In genomic region chr3:10835406-10835805, GRCh38 we compare ENCODE assay signal across 23 cellular contexts. TPM values are rescaled to one million over a fixed set of nuclear protein-coding genes. Genes with fewer than 3 reads are reported as not detected.
DNase-seq lines count a peak whose midpoint lies in the region; ATAC-seq, FAIRE-seq and TF ChIP-seq lines count a peak whose summit lies in the region.
"Had no signal": no experiment of that assay in that cellular context is flagged by ENCODE, and none has a peak within 500 bp of the region (broad histone marks: within the 10 kb centered on the region; RNA-seq: fewer than 3 reads in every experiment).

No MANE protein-coding gene starts in this region.

- no peak overlapping the region for H2BK5ac ChIP-seq in H1 (ENCODE audit: low read depth, low read length)

- H3K9me2 ChIP-seq in Karpas-422 (replicated peaks; ENCODE audit: insufficient read depth, low read length) = no peaks in the 10 kb centered on the region

- POLR2A ChIA-PET in HepG2 (lab: Yijun Ruan, JAX) = no interaction called here
- POLR2A ChIA-PET in H1 (lab: Charles Lee; ENCODE audit: partially characterized antibody) = no interaction called here

- FAIRE-seq in HepG2 (lab: Jason Lieb, UNC) = no peak
- FAIRE-seq in H1 (lab: Jason Lieb, UNC) = no peak
- FAIRE-seq: kidney had no signal

- H2BK20ac ChIP-seq in H1 (ENCODE audit: low read length) = no peak overlapping the region

- H2AK5ac ChIP-seq in H1 (ENCODE audit: low read depth, low read length) = no peak overlapping the region

- DNase-seq in HepG2 (ENCODE audit: low spot score) = peak; percentile 7
- no peak for DNase-seq in right lobe of liver
- peak; percentile 61 for DNase-seq in Karpas-422
- DNase-seq in H1 (ENCODE audit: low read depth in 1 of 2, low spot score in 2 of 2) = peak in 1 of 2 experiments; percentile 49
- no peak for DNase-seq in thyroid gland
- DNase-seq in ecto neural progenitor cell (ENCODE audit: low spot score) = no peak
- DNase-seq in GOT3 (lab: John Stamatoyannopoulos, UW) = no peak
- no peak for DNase-seq in COLO829 (ENCODE audit: low spot score)
- DNase-seq: activated T-cell treated with anti-CD3 and anti-CD28 coated beads, Interleukin-2, amount 50 U/mL, for 48 hours; cerebellar nuclear complex; kidney; midbrain; naive thymus-derived CD4-positive, alpha-beta T cell; NCI-H146; NCI-H510A; occipital lobe; OCI-M1 had no signal

- TF ChIP-seq CTCF in HepG2 (CRISPR knock-in tag; IDR thresholded peaks at IDR 0.05) = peak; percentile 33; the same call in 1 of the 2 replicates
- no peak for TF ChIP-seq CTCF in right lobe of liver (IDR thresholded peaks at IDR 0.05)
- TF ChIP-seq CTCF in H1 (IDR thresholded peaks at IDR 0.05; ENCODE audit: control extremely low read depth in 1 of 3, insufficient read depth in 1 of 3, low read depth in 1 of 3, low read length in 3 of 3) = peak; percentile 56 to 68 (median 59)
- no peak for TF ChIP-seq CTCF in thyroid gland (IDR thresholded peaks at IDR 0.05)

- H2AFZ ChIP-seq in HepG2 (ENCODE audit: low read length) (no peak overlapping the region), Karpas-422 (ENCODE audit: low read length) (no peak overlapping the region), H1 (ENCODE audit: low read length) (no peak overlapping the region)

- H3K14ac ChIP-seq in H1 (ENCODE audit: insufficient read length) = no peak overlapping the region

- WGBS in HepG2 (ENCODE audit: low lambda C conversion rate) = 77% methylated on average over 8 of the region's 8 CpGs
- WGBS in right lobe of liver (ENCODE audit: insufficient coverage, low coverage, low lambda C conversion rate, missing lambda C conversion rate) = 65% methylated on average over 4 of the region's 8 CpGs
- 85% methylated on average over 8 of the region's 8 CpGs; no CpG with 5 or more reads in 1 of the 2 experiments for WGBS in H1 (ENCODE audit: extremely low coverage in 1 of 2, insufficient coverage in 1 of 2, insufficient read length in 1 of 2, insufficient replicate concordance in 2 of 2, low coverage in 1 of 2, low lambda C conversion rate in 2 of 2, missing lambda C conversion rate in 1 of 2), 2 experiments
- 69 to 70% methylated on average over 8 of the region's 8 CpGs for WGBS in thyroid gland, 2 donors

- H3K27me3 ChIP-seq in HepG2 (ENCODE audit: control insufficient read depth in 1 of 2, insufficient read depth in 2 of 2, low read length in 2 of 2) = no peaks in the 10 kb centered on the region
- H3K27me3 ChIP-seq in right lobe of liver = no peaks in the 10 kb centered on the region
- no peaks in the 10 kb centered on the region for H3K27me3 ChIP-seq in Karpas-422 (ENCODE audit: low read length)
- H3K27me3 ChIP-seq in H1 (replicated peaks in 1 of 4; ENCODE audit: control insufficient read depth in 3 of 4, extremely low read depth in 1 of 4, insufficient read depth in 3 of 4, low read length in 3 of 4) = no peaks in the 10 kb centered on the region; a peak in 1 of 7 replicates
- H3K27me3 ChIP-seq in thyroid gland = no peaks in the 10 kb centered on the region

- H3K79me1 ChIP-seq in H1 (ENCODE audit: low read depth, low read length) = no peaks in the 10 kb centered on the region

- TF ChIP-seq POLR2A in HepG2 (IDR thresholded peaks at IDR 0.05; ENCODE audit: insufficient read depth in 1 of 2, low read depth in 2 of 2, low read length in 2 of 2) (no peak), right lobe of liver (IDR thresholded peaks at IDR 0.05) (no peak), H1 (IDR thresholded peaks at IDR 0.05; ENCODE audit: control extremely low read depth in 1 of 2, low read depth in 2 of 2, low read length in 2 of 2) (no peak), thyroid gland (IDR thresholded peaks at IDR 0.05) (no peak)

- CTCF ChIA-PET in HepG2 (lab: Yijun Ruan, JAX; ENCODE audit: low intra/inter-chr PET ratio, low total read pairs) (no interaction called here), H1 (lab: Charles Lee; ENCODE audit: partially characterized antibody) (interaction anchor here (0.9 to 5.5 kb wide), 23 partner anchors 8 to 225 kb away, joined by 3 to 24 read pairs (median 5); no protein-coding TSS in a partner anchor)

- ATAC-seq in HepG2 = peak; percentile 44
- no peak for ATAC-seq in right lobe of liver
- ATAC-seq: naive thymus-derived CD4-positive, alpha-beta T cell had no signal

- no peaks in the 10 kb centered on the region for H3K4me1 ChIP-seq in HepG2 (ENCODE audit: insufficient read depth, low read length)
- H3K4me1 ChIP-seq in right lobe of liver = no peaks in the 10 kb centered on the region
- no peaks in the 10 kb centered on the region for H3K4me1 ChIP-seq in Karpas-422 (ENCODE audit: low read length)
- peaks cover 0 to 2% (median 0%) of the 10 kb centered on the region in 4 experiments; a peak in 1 of 7 replicates for H3K4me1 ChIP-seq in H1 (replicated peaks in 1 of 4; ENCODE audit: control insufficient read depth in 3 of 4, insufficient read depth in 4 of 4, low read length in 3 of 4)
- H3K4me1 ChIP-seq in thyroid gland = no peaks in the 10 kb centered on the region

- no peak overlapping the region for H3K4ac ChIP-seq in H1 (replicated peaks; ENCODE audit: insufficient read length, low read depth, low read length)

- H4K20me1 ChIP-seq in HepG2 (ENCODE audit: insufficient read depth, low read length) = no peaks in the 10 kb centered on the region
- no peaks in the 10 kb centered on the region for H4K20me1 ChIP-seq in Karpas-422 (ENCODE audit: insufficient read depth, low read depth, low read length)
- H4K20me1 ChIP-seq in H1 (replicated peaks in 1 of 2; ENCODE audit: control insufficient read depth in 1 of 2, insufficient read depth in 2 of 2, low read length in 2 of 2) = no peaks in the 10 kb centered on the region

- no peak overlapping the region for H4K91ac ChIP-seq in H1 (replicated peaks; ENCODE audit: insufficient read length, low read length)

- BruUV-seq in HepG2 (replicated peaks; lab: Mats Ljungman, UMichigan) = no TSS peak

- no peaks in the 10 kb centered on the region for H3K9me3 ChIP-seq in HepG2 (ENCODE audit: low read length)
- H3K9me3 ChIP-seq in right lobe of liver = no peaks in the 10 kb centered on the region
- H3K9me3 ChIP-seq in Karpas-422 (ENCODE audit: low read length) = no peaks in the 10 kb centered on the region
- no peaks in the 10 kb centered on the region for H3K9me3 ChIP-seq in H1 (ENCODE audit: insufficient read depth in 2 of 2, low read depth in 1 of 2, low read length in 1 of 2)
- no peaks in the 10 kb centered on the region for H3K9me3 ChIP-seq in thyroid gland
- H3K9me3 ChIP-seq: thoracic aorta had no signal

- no peak overlapping the region for H4K5ac ChIP-seq in H1 (ENCODE audit: insufficient read length, low read depth, low read length)

- TF ChIP-seq RAD21 in HepG2 (CRISPR knock-in tag; IDR thresholded peaks at IDR 0.05) = no peak
- TF ChIP-seq RAD21 in H1 (IDR thresholded peaks at IDR 0.05 in 1 of 2, conservative IDR thresholded peaks at IDR 0.05 in 1 of 2; ENCODE audit: low read depth in 2 of 2, low read length in 2 of 2) = peak; percentile 48 to 65

- 0 out of 2 replicates have a peak overlapping the region, but pooled peaks have one; percentile 68 for H2BK12ac ChIP-seq in H1 (ENCODE audit: low read depth, low read length)

- no peak overlapping the region for H4K8ac ChIP-seq in H1 (ENCODE audit: extremely low read depth, insufficient read depth, low read length)

- H3K4me3 ChIP-seq in HepG2 (replicated peaks in 1 of 3; ENCODE audit: insufficient read depth in 1 of 3, low read depth in 2 of 3, low read length in 3 of 3) (no peak overlapping the region), right lobe of liver (no peak overlapping the region), Karpas-422 (ENCODE audit: low read length) (no peak overlapping the region), H1 (ENCODE audit: extremely low read depth in 1 of 4, insufficient read depth in 2 of 4, low read depth in 3 of 4, low read length in 4 of 4) (no peak overlapping the region), thyroid gland (replicated peaks in 1 of 3) (no peak overlapping the region)
- H3K4me3 ChIP-seq: SK-N-MC, skin epidermis, thoracic aorta had no signal

- no peak overlapping the region for H3K4me2 ChIP-seq in HepG2 (ENCODE audit: low read depth, low read length)
- H3K4me2 ChIP-seq in Karpas-422 (ENCODE audit: low read depth, low read length, poor library complexity, severe bottlenecking) = no peak overlapping the region
- no peak overlapping the region for H3K4me2 ChIP-seq in H1 (ENCODE audit: insufficient read depth in 1 of 2, low read depth in 2 of 2, low read length in 2 of 2)
- H3K4me2 ChIP-seq: KMS-11 had no signal

- H3K9ac ChIP-seq in HepG2 (ENCODE audit: insufficient read depth, low read depth, low read length) = no peak overlapping the region
- H3K9ac ChIP-seq in Karpas-422 (ENCODE audit: low read length) = no peak overlapping the region
- no peak overlapping the region for H3K9ac ChIP-seq in H1 (replicated peaks in 1 of 4; ENCODE audit: extremely low read depth in 1 of 4, low read depth in 3 of 4, low read length in 3 of 4)
- H3K9ac ChIP-seq: KMS-11 had no signal

- H3K56ac ChIP-seq in H1 (replicated peaks; ENCODE audit: insufficient read length, low read depth, low read length) = no peak overlapping the region

- H2BK120ac ChIP-seq in H1 (replicated peaks; ENCODE audit: low read depth, low read length) = no peak overlapping the region

- H3K27ac ChIP-seq in HepG2 (ENCODE audit: extremely low read length, insufficient read depth, low read length) = no peak overlapping the region
- H3K27ac ChIP-seq in right lobe of liver = no peak overlapping the region
- H3K27ac ChIP-seq in Karpas-422 (ENCODE audit: low read length) = no peak overlapping the region
- H3K27ac ChIP-seq in H1 (ENCODE audit: low read depth, low read length) = no peak overlapping the region
- H3K27ac ChIP-seq in thyroid gland = no peak overlapping the region
- H3K27ac ChIP-seq: KMS-11, SK-N-MC, skin epidermis, thoracic aorta had no signal

- H3K79me2 ChIP-seq in HepG2 (ENCODE audit: insufficient read depth, low read length) = no peaks in the 10 kb centered on the region
- no peaks in the 10 kb centered on the region for H3K79me2 ChIP-seq in Karpas-422 (ENCODE audit: low read length)
- H3K79me2 ChIP-seq in H1 (ENCODE audit: control insufficient read depth in 1 of 2, insufficient read depth in 2 of 2, low read length in 2 of 2) = no peaks in the 10 kb centered on the region

- no peak overlapping the region for H3K18ac ChIP-seq in H1 (ENCODE audit: extremely low read depth, low read length)

- peaks cover 0 to 4% of the 10 kb centered on the region in 2 experiments; a peak in 1 of 5 replicates for H3K36me3 ChIP-seq in HepG2 (replicated peaks in 1 of 2; ENCODE audit: control insufficient read depth in 1 of 2, insufficient read depth in 2 of 2, low read length in 2 of 2)
- no peaks in the 10 kb centered on the region for H3K36me3 ChIP-seq in right lobe of liver
- H3K36me3 ChIP-seq in Karpas-422 (ENCODE audit: insufficient read depth, low read length) = no peaks in the 10 kb centered on the region
- H3K36me3 ChIP-seq in H1 (ENCODE audit: control insufficient read depth in 2 of 4, insufficient read depth in 4 of 4, low read length in 3 of 4) = no peaks in the 10 kb centered on the region
- H3K36me3 ChIP-seq in thyroid gland = no peaks in the 10 kb centered on the region
- H3K36me3 ChIP-seq: thoracic aorta had no signal

- in situ Hi-C loops in HepG2 (cut with HindIII; ENCODE audit: extremely low pct_ligation_motif_present, low pct_unique_long_range_greater_than_20kb) = no loop called here

- H3K23me2 ChIP-seq in H1 (ENCODE audit: low read depth, low read length) = no peaks in the 10 kb centered on the region

- intact Hi-C loops in HepG2 (cut with micrococcal nuclease; ENCODE audit: unreplicated experiment) = no loop called here
- intact Hi-C loops in right lobe of liver (cut with DNase I) = no loop called here
- intact Hi-C loops in thyroid gland (cut with DNase I) = no loop called here

- no peak for TF ChIP-seq EP300 in HepG2 (IDR thresholded peaks at IDR 0.05; ENCODE audit: low read depth in 2 of 2, low read length in 2 of 2)
- no peak for TF ChIP-seq EP300 in HepG2 (CRISPR knock-in tag; IDR thresholded peaks at IDR 0.05; ENCODE audit: borderline replicate concordance)
- TF ChIP-seq EP300 in H1 (IDR thresholded peaks at IDR 0.05; ENCODE audit: borderline replicate concordance in 1 of 2, low read depth in 2 of 2, low read length in 2 of 2) = no peak

- no peak overlapping the region for H2BK15ac ChIP-seq in H1 (ENCODE audit: low read length)

- no peak overlapping the region for H3K23ac ChIP-seq in H1 (ENCODE audit: insufficient read length)

RNA-seq across cellular contexts. Expression of gene SLC6A11, which starts 19.4 kb away (rescaled TPM):
- total RNA-seq in HepG2 (2016; rRNA removed; fragmentation: Illumina TruSeq; extraction: Trizol) (16.4 and 34.5 TPM in 2 replicates), right lobe of liver (under 1 TPM in 5 of 6 experiments, not detected in 1; 0.06 to 0.42 (median 0.12) TPM), thyroid gland (not detected)
- total RNA-seq in HepG2 (2016; cell fraction: cytosol; rRNA removed; fragmentation: Illumina TruSeq; extraction: Trizol; ENCODE audit: low read depth) = 3.6 and 3.7 TPM in 2 replicates
- total RNA-seq in HepG2 (2016; cell fraction: insoluble cytoplasmic fraction; rRNA removed; fragmentation: Illumina TruSeq; extraction: Trizol) = 15.1 and 36.1 TPM in 2 replicates
- total RNA-seq in HepG2 (2016; cell fraction: membrane; rRNA removed; fragmentation: Illumina TruSeq; extraction: Trizol) = 10.4 and 11.0 TPM in 2 replicates
- total RNA-seq in HepG2 (2016; cell fraction: nucleus; rRNA removed; fragmentation: Illumina TruSeq; extraction: Trizol) = 42.8 and 45.6 TPM in 2 replicates
- polyA plus RNA-seq in HepG2 (2011; rRNA removed) (17.9 and 30.4 TPM in 2 replicates), H1 (2011; rRNA removed) (1.3 and 1.5 TPM in 2 replicates)
- 11.3 and 15.1 TPM in 2 replicates for polyA plus RNA-seq in HepG2 (2011; cell fraction: cytosol; rRNA removed)
- polyA plus RNA-seq in HepG2 (2011; cell fraction: nucleus; rRNA removed) = 48.6 and 62.7 TPM in 2 replicates
- 10.5 and 12.6 TPM in 2 replicates for polyA plus RNA-seq in HepG2 (2012)
- 2.5 TPM in 2 replicates for polyA plus RNA-seq in HepG2 (2016; cell fraction: cytosol; fragmentation: Illumina TruSeq; extraction: Trizol; ENCODE audit: low read depth)
- polyA plus RNA-seq in HepG2 (2016; cell fraction: insoluble cytoplasmic fraction; fragmentation: Illumina TruSeq; extraction: Trizol; ENCODE audit: low read depth) = 11.9 and 14.6 TPM in 2 replicates
- 5.5 and 6.6 TPM in 2 replicates for polyA plus RNA-seq in HepG2 (2016; cell fraction: membrane; fragmentation: Illumina TruSeq; extraction: Trizol; ENCODE audit: low read depth)
- polyA plus RNA-seq in HepG2 (2016; cell fraction: nucleus; fragmentation: Illumina TruSeq; extraction: Trizol; ENCODE audit: insufficient read depth, low read depth) = 51.4 and 54.6 TPM in 2 replicates
- 0.02 and 26.3 TPM in 2 replicates for polyA minus RNA-seq in HepG2 (2011; rRNA and poly(A)+ RNA removed; ENCODE audit: low replicate concordance)
- polyA minus RNA-seq in HepG2 (2011; cell fraction: cytosol; rRNA and poly(A)+ RNA removed) = 7.0 and 11.0 TPM in 2 replicates
- polyA minus RNA-seq in HepG2 (2011; cell fraction: nucleus; rRNA and poly(A)+ RNA removed) = 34.5 and 44.1 TPM in 2 replicates
- not detected in 2 replicates for total RNA-seq in Karpas-422 (2014; rRNA removed; shearing (Covaris generic); ENCODE audit: low replicate concordance)
- total RNA-seq in H1 (2021; fragmentation: NEBNext Ultra II Directional; extraction: Animal tissue kit (Norgen Biotek cat#: 25700)) = 0.78 and 0.88 TPM in 2 replicates
- polyA plus RNA-seq in H1 (2011; cell fraction: cytosol; rRNA removed) = 1.1 TPM
- 2.3 TPM for polyA plus RNA-seq in H1 (2011; cell fraction: nucleus; rRNA removed)
- 0.78 to 1.3 TPM (median 1.1 TPM) in 4 replicates for polyA plus RNA-seq in H1 (2012, experiment 1 of 2)
- polyA plus RNA-seq in H1 (2012, experiment 2 of 2) = 0.51 TPM
- 0.67 TPM for polyA plus RNA-seq in H1 (2013, experiment 1 of 2)
- polyA plus RNA-seq in H1 (2013, experiment 2 of 2) = 0.64 TPM
- 0.73 and 1.4 TPM in 2 replicates for polyA minus RNA-seq in H1 (2011; rRNA and poly(A)+ RNA removed)
- polyA minus RNA-seq in H1 (2011; cell fraction: cytosol; rRNA and poly(A)+ RNA removed) = 0.29 TPM
- polyA minus RNA-seq in H1 (2011; cell fraction: nucleus; rRNA and poly(A)+ RNA removed) = 1.6 TPM
- total RNA-seq: glomerular endothelial cell; naive thymus-derived CD4-positive, alpha-beta T cell; thoracic aorta had no signal
- polyA plus RNA-seq: BJ; naive thymus-derived CD4-positive, alpha-beta T cell had no signal

Comparison
In these comparisons a context has a peak if more than half of its experiments do, and no peak if none do; other contexts are left out.
1. DNase-seq: peak in HepG2 (single experiment) and Karpas-422 (single experiment); none in right lobe of liver (0 of 3), thyroid gland (0 of 2), ecto neural progenitor cell (single experiment), GOT3 (single experiment) and COLO829 (single experiment).
2. CTCF ChIP-seq: peak in HepG2 (single experiment) and H1 (3 of 3); none in right lobe of liver (0 of 4) and thyroid gland (0 of 6).
3. Of the 41 proteins assayed by ChIP-seq in both HepG2 and H1: peak only in HepG2: none; only in H1: RAD21; in both: CTCF; in neither: 39.